17 cellular contexts compared by ENCODE assay signal in the genomic region with DNA sequence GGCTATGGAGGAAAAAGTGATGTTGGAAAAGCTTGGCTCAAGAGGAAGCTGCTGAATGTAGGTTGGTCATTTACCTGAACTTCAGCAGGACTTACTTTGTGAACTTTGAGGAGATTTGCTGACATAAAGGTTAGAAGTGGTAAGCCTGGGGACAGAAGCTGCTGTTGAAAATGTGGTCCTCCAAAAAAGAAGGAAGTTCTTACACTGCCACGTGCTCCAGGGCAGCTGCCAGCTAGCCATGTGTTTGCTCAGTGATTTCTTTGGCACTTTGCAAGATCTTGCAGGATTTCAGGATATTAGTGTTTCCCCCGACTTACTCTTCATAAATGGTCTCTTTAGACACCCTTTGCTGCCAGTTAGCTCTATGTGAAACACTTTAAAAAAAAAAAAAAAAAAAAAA. TPM values are rescaled to one million over a fixed set of nuclear protein-coding genes. Genes with fewer than 3 reads are reported as not detected.
DNase-seq lines count a peak whose midpoint lies in the region; ATAC-seq and TF ChIP-seq lines count a peak whose summit lies in the region.
"Had no signal": no experiment of that assay in that cellular context is flagged by ENCODE, and none has a peak within 500 bp of the region (broad histone marks: within the 10 kb centered on the region; RNA-seq: fewer than 3 reads in every experiment).

No MANE protein-coding gene starts in this region.

- H2AFZ ChIP-seq in OCI-LY1 (ENCODE audit: low read length) = no peak overlapping the region
- no peak overlapping the region for H2AFZ ChIP-seq in hepatocyte
- no peak overlapping the region for H2AFZ ChIP-seq in Karpas-422 (ENCODE audit: low read length)

- DNase-seq in SIG-M5 treated with dmso at 0.1 percent for 504 hours (lab: John Stamatoyannopoulos, UW; ENCODE audit: unreplicated experiment) (peak; percentile 19), SIG-M5 (lab: John Stamatoyannopoulos, UW) (no peak), globus pallidus (ENCODE audit: low spot score) (peak; percentile 54), spleen (peak; percentile 76), hepatocyte (ENCODE audit: low spot score) (no peak), Karpas-422 (no peak)
- DNase-seq: COR-L47; NCI-H2081 treated with DMSO at 0.1 percent for 48 hours; sigmoid colon; stimulated activated naive CD8-positive, alpha-beta T cell treated with anti-CD3 and anti-CD28 coated beads, Interleukin-15, amount 100 ng/mL, for 72 hours had no signal

- H3K27me3 ChIP-seq in OCI-LY1 (ENCODE audit: insufficient read depth, low read length) (no peaks in the 10 kb centered on the region), spleen (replicated peaks in 1 of 7) (no peaks in the 10 kb centered on the region), hepatocyte (no peaks in the 10 kb centered on the region), Karpas-422 (ENCODE audit: low read length) (no peaks in the 10 kb centered on the region)
- H3K27me3 ChIP-seq: sigmoid colon had no signal

- no peaks in the 10 kb centered on the region for H3K9me3 ChIP-seq in OCI-LY1 (ENCODE audit: low read length)
- no peaks in the 10 kb centered on the region for H3K9me3 ChIP-seq in spleen
- no peaks in the 10 kb centered on the region for H3K9me3 ChIP-seq in hepatocyte (ENCODE audit: low read depth)
- no peaks in the 10 kb centered on the region for H3K9me3 ChIP-seq in Karpas-422 (ENCODE audit: low read length)
- H3K9me3 ChIP-seq: HAP-1, sigmoid colon had no signal

- H3K79me2 ChIP-seq in OCI-LY1 (ENCODE audit: insufficient read depth, low read length) = no peaks in the 10 kb centered on the region
- no peaks in the 10 kb centered on the region for H3K79me2 ChIP-seq in hepatocyte
- no peaks in the 10 kb centered on the region for H3K79me2 ChIP-seq in Karpas-422 (ENCODE audit: low read length)

- no peak for ATAC-seq in GM21526 (IDR thresholded peaks at IDR 0.05; ENCODE audit: low FRiP score, unreplicated experiment)
- ATAC-seq: left colon; stimulated activated naive CD8-positive, alpha-beta T cell treated with anti-CD3 and anti-CD28 coated beads, Interleukin-15, amount 100 ng/mL, for 72 hours had no signal

- H4K20me1 ChIP-seq in OCI-LY1 (ENCODE audit: insufficient read depth, low read length) (no peaks in the 10 kb centered on the region), hepatocyte (ENCODE audit: insufficient read depth, poor library complexity, severe bottlenecking) (no peaks in the 10 kb centered on the region), Karpas-422 (ENCODE audit: insufficient read depth, low read depth, low read length) (no peaks in the 10 kb centered on the region)

- no peak overlapping the region for H3K4me2 ChIP-seq in OCI-LY1 (ENCODE audit: low read length)
- no peak overlapping the region for H3K4me2 ChIP-seq in hepatocyte
- no peak overlapping the region for H3K4me2 ChIP-seq in Karpas-422 (ENCODE audit: low read depth, low read length, poor library complexity, severe bottlenecking)

- intact Hi-C loops in spleen (cut with DNase I; ENCODE audit: low total_unique reads) = no loop called here

- TF ChIP-seq CTCF in OCI-LY1 (IDR thresholded peaks at IDR 0.05; ENCODE audit: low read length) (no peak), spleen (IDR thresholded peaks at IDR 0.05 in 8 of 11, conservative IDR thresholded peaks at IDR 0.05 in 3 of 11) (no peak), hepatocyte (IDR thresholded peaks at IDR 0.05; ENCODE audit: poor library complexity) (no peak)

- H3K27ac ChIP-seq in OCI-LY1 (ENCODE audit: low read depth, low read length, poor library complexity, severe bottlenecking) (peak overlapping the region; percentile 94), spleen (peak overlapping the region in 2 of 8 donors; percentile 4 to 74), hepatocyte (no peak overlapping the region), Karpas-422 (ENCODE audit: low read length) (no peak overlapping the region)
- H3K27ac ChIP-seq: 22Rv1, epithelial cell of prostate, sigmoid colon, SK-N-MC had no signal

- TF ChIP-seq POLR2A in spleen (IDR thresholded peaks at IDR 0.05) = no peak

- H3K4me1 ChIP-seq in OCI-LY1 (ENCODE audit: insufficient read depth, low read length, severe bottlenecking) (peaks cover 51% of the 10 kb centered on the region), spleen (peaks cover 8 to 64% (median 42%) of the 10 kb centered on the region in 6 donors), hepatocyte (ENCODE audit: insufficient read depth) (no peaks in the 10 kb centered on the region), Karpas-422 (ENCODE audit: low read length) (peaks cover 8% of the 10 kb centered on the region)
- H3K4me1 ChIP-seq: HAP-1, sigmoid colon had no signal

- 9 to 28% (median 23%) methylated on average over 2 of the region's 2 CpGs for WGBS in spleen, 5 donors
- WGBS in hepatocyte (ENCODE audit: low lambda C conversion rate, missing lambda C conversion rate) = 80% methylated on average over 2 of the region's 2 CpGs

- H3F3A ChIP-seq in OCI-LY1 (ENCODE audit: insufficient read depth, low read length) = no peaks in the 10 kb centered on the region

- H3K9ac ChIP-seq in OCI-LY1 (ENCODE audit: low read length) (no peak overlapping the region), Karpas-422 (ENCODE audit: low read length) (no peak overlapping the region)

- no peaks in the 10 kb centered on the region for H3K9me2 ChIP-seq in OCI-LY1 (ENCODE audit: low read depth, low read length)
- no peaks in the 10 kb centered on the region for H3K9me2 ChIP-seq in hepatocyte (replicated peaks; ENCODE audit: insufficient read depth)
- H3K9me2 ChIP-seq in Karpas-422 (replicated peaks; ENCODE audit: insufficient read depth, low read length) = no peaks in the 10 kb centered on the region

- H3K4me3 ChIP-seq in OCI-LY1 (ENCODE audit: low read depth, low read length, poor library complexity, severe bottlenecking) (no peak overlapping the region), spleen (no peak overlapping the region), hepatocyte (no peak overlapping the region), Karpas-422 (ENCODE audit: low read length) (no peak overlapping the region)
- H3K4me3 ChIP-seq: HAP-1, sigmoid colon, SK-N-MC had no signal

- H3K36me3 ChIP-seq in OCI-LY1 (ENCODE audit: insufficient read depth, low read length) (no peaks in the 10 kb centered on the region), spleen (no peaks in the 10 kb centered on the region), hepatocyte (replicated peaks; ENCODE audit: insufficient read depth, low read depth) (no peaks in the 10 kb centered on the region), Karpas-422 (ENCODE audit: insufficient read depth, low read length) (no peaks in the 10 kb centered on the region)
- H3K36me3 ChIP-seq: HAP-1, sigmoid colon had no signal

RNA-seq across cellular contexts. Expression of a gene that starts 14.8 kb away (rescaled TPM):
- total RNA-seq in spleen (10 to 100 TPM; 27.4 to 42.8 (median 38.7) TPM), hepatocyte (39.2 and 39.9 TPM in 2 replicates)
- polyA plus RNA-seq in spleen (1 to 10 TPM; 5.0 to 7.3 (median 5.1) TPM), hepatocyte (18.4 and 20.1 TPM in 2 replicates)
- 21.5 and 31.5 TPM in 2 replicates for total RNA-seq in Karpas-422 (2014; rRNA removed; shearing (Covaris generic); ENCODE audit: low replicate concordance)

Comparison
In these comparisons a context has a peak if more than half of its experiments do, and no peak if none do; other contexts are left out.
1. DNase-seq: peak in SIG-M5 treated with dmso at 0.1 percent for 504 hours (single experiment), globus pallidus (single experiment) and spleen (single experiment); none in SIG-M5 (single experiment), hepatocyte (single experiment) and Karpas-422 (single experiment).